26 cellular contexts compared by ENCODE assay signal in genomic region chr10:120098242-120098930, GRCh38.
A peak's percentile ranks its signal among the peaks of the same experiment; 100 is the strongest.
DNase-seq lines count a peak whose midpoint lies in the region; ATAC-seq and TF ChIP-seq lines count a peak whose summit lies in the region.
"Had no signal": no experiment of that assay in that cellular context is flagged by ENCODE, and none has a peak within 500 bp of the region (broad histone marks: within the 10 kb centered on the region; RNA-seq: fewer than 3 reads in every experiment).

No MANE protein-coding gene starts in this region.

- CTCF ChIA-PET in BJ (lab: Yijun Ruan, JAX), result no interaction called here
- CTCF ChIA-PET in WTC11 (lab: Charles Lee), result no interaction called here

- ATAC-seq in WTC11 (peak; percentile 60), psoas muscle (no peak), GM18861 (IDR thresholded peaks at IDR 0.05; ENCODE audit: unreplicated experiment) (no peak), HG03175 (IDR thresholded peaks at IDR 0.05; ENCODE audit: unreplicated experiment) (no peak)
- ATAC-seq: effector memory CD8-positive, alpha-beta T cell; left lung; natural killer cell treated with Interleukin-12 subunit alpha and Interleukin-12 subunit beta and Interleukin-15 and Interleukin-18, amount 100 ng/mL, for 72 hours; pancreas had no signal

- DNase-seq in BJ (ENCODE audit: low read depth) (peak; percentile 12), HFFc6 (peak; percentile 37), WTC11 (ENCODE audit: low spot score) (no peak), psoas muscle (no peak), NOMO-1 (lab: John Stamatoyannopoulos, UW; ENCODE audit: unreplicated experiment in 2 of 2) (no peak)
- DNase-seq: activated CD4-positive, alpha-beta T cell treated with anti-CD3 and anti-CD28 coated beads, Interleukin-2, amount 50 U/mL, for 1 hour; activated naive CD4-positive, alpha-beta T cell treated with anti-CD3 and anti-CD28 coated beads, Interleukin-2, amount 50 U/mL, for 16 hours; amygdala; BE2C; colonic mucosa; effector memory CD8-positive, alpha-beta T cell; esophagus squamous epithelium; immature natural killer cell; left lung; MG63; NCI-H1417 treated with DMSO at 0.1 percent for 48 hours; NCI-H510A treated with DMSO at 0.1 percent for 48 hours; pancreas; RPMI8226; upper lobe of left lung; WERI-Rb-1 had no signal

- H3K4me3 Mint-ChIP-seq in HFFc6, result no peak overlapping the region
- peak overlapping the region; percentile 6; the same call in 1 of the 2 replicates for H3K4me3 Mint-ChIP-seq in WTC11
- peak overlapping the region in 1 of 3 experiments; percentile 2 for H3K4me3 Mint-ChIP-seq in nephron
- H3K4me3 Mint-ChIP-seq: effector memory CD8-positive, alpha-beta T cell; immature natural killer cell; natural killer cell treated with Interleukin-12 subunit alpha and Interleukin-12 subunit beta and Interleukin-15 and Interleukin-18, amount 100 ng/mL, for 72 hours had no signal

- POLR2A ChIA-PET in BJ (lab: Charles Lee) (interaction anchor here (0.6 kb wide), 1 partner anchor 144 kb away, joined by 23 read pairs; no protein-coding TSS in a partner anchor), WTC11 (lab: Charles Lee) (no interaction called here)

- no peaks in the 10 kb centered on the region for H3K36me3 ChIP-seq in BJ (ENCODE audit: control insufficient read depth, insufficient read depth, low read length)
- H3K36me3 ChIP-seq in psoas muscle (ENCODE audit: insufficient read depth in 1 of 2, low read depth in 1 of 2), result no peaks in the 10 kb centered on the region
- H3K36me3 ChIP-seq: BE2C, breast epithelium, colonic mucosa, esophagus squamous epithelium, left lung, MG63, pancreas, upper lobe of left lung, WERI-Rb-1 had no signal

- no peaks in the 10 kb centered on the region; the same call in 1 of the 2 replicates for H3K4me1 Mint-ChIP-seq in HFFc6 (ENCODE audit: low read depth)
- peaks cover 42% of the 10 kb centered on the region for H3K4me1 Mint-ChIP-seq in WTC11
- H3K4me1 Mint-ChIP-seq in nephron, result peaks cover 43% of the 10 kb centered on the region
- H3K4me1 Mint-ChIP-seq: immature natural killer cell had no signal

- H3K9me3 Mint-ChIP-seq in HFFc6 (peaks cover 28% of the 10 kb centered on the region), WTC11 (peaks cover 4% of the 10 kb centered on the region), nephron (no peaks in the 10 kb centered on the region)
- H3K9me3 Mint-ChIP-seq: effector memory CD8-positive, alpha-beta T cell; immature natural killer cell; natural killer cell treated with Interleukin-12 subunit alpha and Interleukin-12 subunit beta and Interleukin-15 and Interleukin-18, amount 100 ng/mL, for 72 hours had no signal

- H3K4me1 ChIP-seq in psoas muscle, result no peaks in the 10 kb centered on the region
- H3K4me1 ChIP-seq: breast epithelium, colonic mucosa, left lung, pancreas, upper lobe of left lung had no signal

- H3K4me3 ChIP-seq in BJ (ENCODE audit: low read depth, low read length) (no peak overlapping the region), psoas muscle (no peak overlapping the region)
- H3K4me3 ChIP-seq: breast epithelium, colonic mucosa, esophagus squamous epithelium, left lung, MG63, pancreas, upper lobe of left lung had no signal

- 42 to 45% (median 42%) methylated on average over 3 of the region's 3 CpGs for WGBS in psoas muscle, 3 donors

- no peak overlapping the region for H3K27ac ChIP-seq in psoas muscle
- H3K27ac ChIP-seq: breast epithelium, colonic mucosa, esophagus squamous epithelium, left lung, pancreas, upper lobe of left lung, WERI-Rb-1 had no signal

- H3K27me3 ChIP-seq in BJ (ENCODE audit: control insufficient read depth, insufficient read depth, low read length) (no peaks in the 10 kb centered on the region), psoas muscle (ENCODE audit: insufficient read depth in 3 of 3, low read length in 2 of 3) (no peaks in the 10 kb centered on the region)
- H3K27me3 ChIP-seq: BE2C, breast epithelium, colonic mucosa, esophagus squamous epithelium, left lung, MG63, pancreas, upper lobe of left lung had no signal

- H3K27me3 Mint-ChIP-seq in HFFc6 (ENCODE audit: insufficient read depth) (no peaks in the 10 kb centered on the region), WTC11 (ENCODE audit: low read depth) (no peaks in the 10 kb centered on the region), nephron (ENCODE audit: low read depth) (peaks cover 19% of the 10 kb centered on the region)

- intact Hi-C loops in psoas muscle (cut with DNase I), result no loop called here

- H3K27ac Mint-ChIP-seq in HFFc6 (no peak overlapping the region), WTC11 (0 out of 2 replicates have a peak overlapping the region, but pooled peaks have one; percentile 7), nephron (peak overlapping the region; percentile 25 to 44 (median 40))
- H3K27ac Mint-ChIP-seq: effector memory CD8-positive, alpha-beta T cell; immature natural killer cell; natural killer cell treated with Interleukin-12 subunit alpha and Interleukin-12 subunit beta and Interleukin-15 and Interleukin-18, amount 100 ng/mL, for 72 hours had no signal

- TF ChIP-seq CTCF in BJ (IDR thresholded peaks at IDR 0.05; ENCODE audit: insufficient read depth, low read depth, low read length) (no peak), HFFc6 (IDR thresholded peaks at IDR 0.05) (no peak), WTC11 (IDR thresholded peaks at IDR 0.05) (no peak), nephron (IDR thresholded peaks at IDR 0.05; ENCODE audit: unreplicated experiment in 3 of 3) (no peak), psoas muscle (IDR thresholded peaks at IDR 0.05) (no peak)

- H3K36me3 Mint-ChIP-seq in HFFc6 (ENCODE audit: low read depth), result no peaks in the 10 kb centered on the region
- no peaks in the 10 kb centered on the region for H3K36me3 Mint-ChIP-seq in WTC11
- H3K36me3 Mint-ChIP-seq in nephron (ENCODE audit: low read depth), result no peaks in the 10 kb centered on the region
- H3K36me3 Mint-ChIP-seq: immature natural killer cell; natural killer cell treated with Interleukin-12 subunit alpha and Interleukin-12 subunit beta and Interleukin-15 and Interleukin-18, amount 100 ng/mL, for 72 hours had no signal

- no peaks in the 10 kb centered on the region for H3K9me3 ChIP-seq in psoas muscle
- H3K9me3 ChIP-seq: BE2C, breast epithelium, colonic mucosa, esophagus squamous epithelium, left lung, MG63, pancreas, upper lobe of left lung had no signal

TF ChIP-seq in WTC11, 78 proteins besides CTCF, POLR2A, EP300 and RAD21:
- TF ChIP-seq CREB1 (CRISPR knock-in tag; IDR thresholded peaks at IDR 0.05) (no peak), ZNF416 (CRISPR knock-in tag; IDR thresholded peaks at IDR 0.05) (no peak), MLX (CRISPR knock-in tag; IDR thresholded peaks at IDR 0.05) (no peak), MYBL2 (CRISPR knock-in tag; IDR thresholded peaks at IDR 0.05) (no peak)
- TF ChIP-seq, protein P1, sequence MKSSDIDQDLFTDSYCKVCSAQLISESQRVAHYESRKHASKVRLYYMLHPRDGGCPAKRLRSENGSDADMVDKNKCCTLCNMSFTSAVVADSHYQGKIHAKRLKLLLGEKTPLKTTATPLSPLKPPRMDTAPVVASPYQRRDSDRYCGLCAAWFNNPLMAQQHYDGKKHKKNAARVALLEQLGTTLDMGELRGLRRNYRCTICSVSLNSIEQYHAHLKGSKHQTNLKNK (CRISPR knock-in tag; IDR thresholded peaks at IDR 0.05), result no peak
- TF ChIP-seq, protein P2, sequence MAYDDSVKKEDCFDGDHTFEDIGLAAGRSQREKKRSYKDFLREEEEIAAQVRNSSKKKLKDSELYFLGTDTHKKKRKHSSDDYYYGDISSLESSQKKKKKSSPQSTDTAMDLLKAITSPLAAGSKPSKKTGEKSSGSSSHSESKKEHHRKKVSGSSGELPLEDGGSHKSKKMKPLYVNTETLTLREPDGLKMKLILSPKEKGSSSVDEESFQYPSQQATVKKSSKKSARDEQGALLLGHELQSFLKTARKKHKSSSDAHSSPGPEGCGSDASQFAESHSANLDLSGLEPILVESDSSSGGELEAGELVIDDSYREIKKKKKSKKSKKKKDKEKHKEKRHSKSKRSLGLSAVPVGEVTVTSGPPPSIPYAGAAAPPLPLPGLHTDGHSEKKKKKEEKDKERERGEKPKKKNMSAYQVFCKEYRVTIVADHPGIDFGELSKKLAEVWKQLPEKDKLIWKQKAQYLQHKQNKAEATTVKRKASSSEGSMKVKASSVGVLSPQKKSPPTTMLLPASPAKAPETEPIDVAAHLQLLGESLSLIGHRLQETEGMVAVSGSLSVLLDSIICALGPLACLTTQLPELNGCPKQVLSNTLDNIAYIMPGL (CRISPR knock-in tag; IDR thresholded peaks at IDR 0.05), result no peak

Comparison
In these comparisons a context has a peak if more than half of its experiments do, and no peak if none do; other contexts are left out.
1. DNase-seq: peak in BJ (single experiment) and HFFc6 (single experiment); none in WTC11 (single experiment), psoas muscle (0 of 2) and NOMO-1 (0 of 2).